In the genomic region with DNA sequence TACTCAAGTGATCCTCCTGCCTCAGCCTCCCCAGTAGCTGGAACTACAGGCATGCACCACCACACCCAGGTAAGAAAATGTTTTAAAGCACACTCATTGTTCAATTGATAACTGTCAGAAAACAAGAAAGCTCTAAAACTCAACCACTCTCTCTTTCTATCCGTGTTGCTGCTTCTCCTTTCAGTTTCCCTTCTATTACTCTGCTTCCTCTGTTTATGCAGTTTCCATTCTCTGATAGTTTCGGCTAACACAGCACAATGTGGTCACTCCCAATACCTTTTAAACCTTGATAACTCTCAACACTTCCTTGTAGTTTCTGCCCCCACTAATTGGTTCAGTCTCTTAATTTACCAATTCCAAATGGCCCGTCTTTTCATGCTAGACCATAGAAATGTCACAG, we compare ENCODE assay signal across 11 cellular contexts. TPM values are rescaled to one million over a fixed set of nuclear protein-coding genes. Genes with fewer than 3 reads are reported as not detected.
DNase-seq lines count a peak whose midpoint lies in the region; ATAC-seq and TF ChIP-seq lines count a peak whose summit lies in the region.
"Had no signal": no experiment of that assay in that cellular context is flagged by ENCODE, and none has a peak within 500 bp of the region (broad histone marks: within the 10 kb centered on the region; RNA-seq: fewer than 3 reads in every experiment).

No MANE protein-coding gene starts in this region.

- CTCF ChIA-PET in activated CD8-positive, alpha-beta T cell treated with anti-CD3 and anti-CD28 coated beads for 36 hours (lab: Charles Lee): no interaction called here

- no peak overlapping the region for H3K4me3 ChIP-seq in psoas muscle

- H3K4me3 Mint-ChIP-seq in activated CD8-positive, alpha-beta T cell treated with anti-CD3 and anti-CD28 coated beads for 36 hours: no peak overlapping the region
- no peak overlapping the region for H3K4me3 Mint-ChIP-seq in CD14-positive monocyte
- H3K4me3 Mint-ChIP-seq: dendritic cell treated with granulocyte-macrophage colony-stimulating factor and Interleukin-4, amounts not matched to agents 40 ng/mL and 50 ng/mL, for 4 days had no signal

- ATAC-seq in GM18508 (IDR thresholded peaks at IDR 0.05; ENCODE audit: insufficient read depth, unreplicated experiment) (peak; percentile 96), HG03103 (IDR thresholded peaks at IDR 0.05; ENCODE audit: low read depth, unreplicated experiment) (peak; percentile 99), psoas muscle (no peak)
- peak; percentile 93 for ATAC-seq in activated CD8-positive, alpha-beta T cell treated with anti-CD3 and anti-CD28 coated beads for 36 hours

- no peaks in the 10 kb centered on the region for H3K4me1 ChIP-seq in psoas muscle

- POLR2A ChIA-PET in activated CD8-positive, alpha-beta T cell treated with anti-CD3 and anti-CD28 coated beads for 36 hours (lab: Charles Lee): no interaction called here

- no peaks in the 10 kb centered on the region for H3K9me3 ChIP-seq in psoas muscle

- H3K27ac ChIP-seq in psoas muscle: no peak overlapping the region

- no peaks in the 10 kb centered on the region for H3K36me3 ChIP-seq in psoas muscle (ENCODE audit: insufficient read depth in 1 of 2, low read depth in 1 of 2)

- intact Hi-C loops in activated CD8-positive, alpha-beta T cell treated with anti-CD3 and anti-CD28 coated beads for 36 hours (cut with micrococcal nuclease): no loop called here
- intact Hi-C loops in CD14-positive monocyte (cut with micrococcal nuclease): no loop called here
- intact Hi-C loops in psoas muscle (cut with DNase I): no loop called here

- no peaks in the 10 kb centered on the region for H3K4me1 Mint-ChIP-seq in activated CD8-positive, alpha-beta T cell treated with anti-CD3 and anti-CD28 coated beads for 36 hours (ENCODE audit: low read depth)
- no peaks in the 10 kb centered on the region for H3K4me1 Mint-ChIP-seq in CD14-positive monocyte

- H3K27me3 ChIP-seq in psoas muscle (ENCODE audit: insufficient read depth in 3 of 3, low read length in 2 of 3): peaks cover 0 to 2% (median 0%) of the 10 kb centered on the region in 3 donors

- DNase-seq in GM20000 (ENCODE audit: low spot score) (peak; percentile 55), CD14-positive monocyte (ENCODE audit: low spot score) (no peak), NCI-H1417 (lab: John Stamatoyannopoulos, UW) (no peak), mucosa of gallbladder (ENCODE audit: low spot score) (no peak), psoas muscle (no peak)
- no peak for DNase-seq in activated CD8-positive, alpha-beta T cell treated with anti-CD3 and anti-CD28 coated beads for 36 hours
- DNase-seq: activated CD8-positive, alpha-beta memory T cell treated with anti-CD3 and anti-CD28 coated beads, Interleukin-2, amount 50 U/mL, for 48 hours had no signal

- 75 to 86% (median 83%) methylated on average over 3 of the region's 3 CpGs for WGBS in psoas muscle, 3 donors

- H3K9me3 Mint-ChIP-seq in activated CD8-positive, alpha-beta T cell treated with anti-CD3 and anti-CD28 coated beads for 36 hours: peaks cover 2% of the 10 kb centered on the region
- peaks cover 0 to 1% (median 0%) of the 10 kb centered on the region in 7 donors for H3K9me3 Mint-ChIP-seq in CD14-positive monocyte
- H3K9me3 Mint-ChIP-seq: dendritic cell treated with granulocyte-macrophage colony-stimulating factor and Interleukin-4, amounts not matched to agents 40 ng/mL and 50 ng/mL, for 4 days had no signal

- H3K27ac Mint-ChIP-seq in activated CD8-positive, alpha-beta T cell treated with anti-CD3 and anti-CD28 coated beads for 36 hours: no peak overlapping the region
- H3K27ac Mint-ChIP-seq in CD14-positive monocyte: no peak overlapping the region
- H3K27ac Mint-ChIP-seq: dendritic cell treated with granulocyte-macrophage colony-stimulating factor and Interleukin-4, amounts not matched to agents 40 ng/mL and 50 ng/mL, for 4 days; IgD-negative memory B cell had no signal

- no peaks in the 10 kb centered on the region for H3K36me3 Mint-ChIP-seq in activated CD8-positive, alpha-beta T cell treated with anti-CD3 and anti-CD28 coated beads for 36 hours (ENCODE audit: low read depth)
- H3K36me3 Mint-ChIP-seq in CD14-positive monocyte: no peaks in the 10 kb centered on the region
- H3K36me3 Mint-ChIP-seq: IgD-negative memory B cell had no signal

- H3K27me3 Mint-ChIP-seq in activated CD8-positive, alpha-beta T cell treated with anti-CD3 and anti-CD28 coated beads for 36 hours: peaks cover 7% of the 10 kb centered on the region
- no peaks in the 10 kb centered on the region for H3K27me3 Mint-ChIP-seq in CD14-positive monocyte (ENCODE audit: low read depth in 3 of 3)
- H3K27me3 Mint-ChIP-seq: dendritic cell treated with granulocyte-macrophage colony-stimulating factor and Interleukin-4, amounts not matched to agents 40 ng/mL and 50 ng/mL, for 4 days had no signal

- no peak for TF ChIP-seq CTCF in GM20000 (IDR thresholded peaks at IDR 0.05; ENCODE audit: extremely low read depth, missing control alignments)
- no peak for TF ChIP-seq CTCF in activated CD8-positive, alpha-beta T cell treated with anti-CD3 and anti-CD28 coated beads for 36 hours (IDR thresholded peaks at IDR 0.05)
- no peak for TF ChIP-seq CTCF in CD14-positive monocyte (IDR thresholded peaks at IDR 0.05)
- TF ChIP-seq CTCF in psoas muscle (IDR thresholded peaks at IDR 0.05): no peak

RNA-seq across cellular contexts. Expression of a gene that starts 59.2 kb away (rescaled TPM):
- total RNA-seq in activated CD8-positive, alpha-beta T cell treated with anti-CD3 and anti-CD28 coated beads for 36 hours: 100 to 1,000 TPM; 112 to 113 TPM
- polyA plus RNA-seq in CD14-positive monocyte (under 1 TPM; 0.88 to 0.92 TPM), psoas muscle (10 to 100 TPM in 1 of 3 donors, 1 to 10 TPM in 2; 2.0 to 11.0 (median 3.4) TPM)
- total RNA-seq in mucosa of gallbladder (7.5 TPM), psoas muscle (10 to 100 TPM in 2 of 4 donors, 1 to 10 TPM in 2; 1.5 to 40.8 (median 15.3) TPM)

Comparison
In these comparisons a context has a peak if more than half of its experiments do, and no peak if none do; other contexts are left out.
1. ATAC-seq: peak in GM18508 (single experiment), HG03103 (single experiment) and activated CD8-positive, alpha-beta T cell treated with anti-CD3 and anti-CD28 coated beads for 36 hours (single experiment); none in psoas muscle (0 of 4).